Comparison of ENCODE assay signal across 16 cellular contexts in the genomic region with DNA sequence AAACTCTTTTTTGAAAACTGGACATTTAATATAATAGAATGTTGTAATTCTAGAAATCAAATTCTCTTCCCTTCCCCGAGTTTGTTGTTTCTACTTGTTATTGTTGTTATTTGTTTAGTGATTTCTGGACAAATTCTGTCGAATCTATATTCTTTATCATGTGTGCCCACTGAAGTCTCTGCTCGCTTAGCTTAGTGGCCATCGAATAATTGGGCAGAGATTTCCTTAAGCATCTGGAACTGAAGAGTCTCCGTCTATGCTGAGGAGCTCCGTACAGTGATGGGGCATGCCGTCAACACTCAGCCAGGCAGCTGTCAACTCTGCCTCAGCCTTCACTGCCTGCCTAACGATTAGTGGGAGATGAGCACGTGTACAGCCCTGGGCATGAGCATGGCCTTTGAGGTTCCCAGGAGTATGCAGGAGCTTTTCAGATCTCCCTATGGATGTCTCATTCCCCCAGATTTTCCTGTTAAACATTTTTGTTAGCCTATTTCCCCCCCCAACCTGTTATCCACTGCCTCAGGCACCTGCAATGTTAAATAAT.
DNase-seq lines count a peak whose midpoint lies in the region; ATAC-seq and TF ChIP-seq lines count a peak whose summit lies in the region.
"Had no signal": no experiment of that assay in that cellular context is flagged by ENCODE, and none has a peak within 500 bp of the region (broad histone marks: within the 10 kb centered on the region; RNA-seq: fewer than 3 reads in every experiment).

No MANE protein-coding gene starts in this region.

- ATAC-seq in Right ventricle myocardium inferior = no peak
- ATAC-seq in heart right ventricle = no peak
- no peak for ATAC-seq in IMR-90 (ENCODE audit: low read depth)
- no peak for ATAC-seq in lower lobe of right lung
- ATAC-seq in HG02759 (IDR thresholded peaks at IDR 0.05; ENCODE audit: unreplicated experiment) = no peak
- ATAC-seq: CD8-positive, alpha-beta T cell had no signal

- peak overlapping the region; percentile 27; the same call in 1 of the 2 replicates for H2AK5ac ChIP-seq in IMR-90 (ENCODE audit: low read depth, low read length)

- no peaks in the 10 kb centered on the region for H3K9me3 Mint-ChIP-seq in activated CD4-positive, alpha-beta T cell treated with anti-CD3 and anti-CD28 coated beads, Interleukin-2, amount 10 ng/mL, durations not matched to agents 7 days and 5 days

- TF ChIP-seq POLR2A in IMR-90 (IDR thresholded peaks at IDR 0.05; ENCODE audit: low read depth, low read length) = no peak

- H3K27ac ChIP-seq in heart right ventricle (no peak overlapping the region), BLaER1 (no peak overlapping the region), IMR-90 (ENCODE audit: insufficient read depth, low read length) (no peak overlapping the region), lower lobe of right lung (no peak overlapping the region)
- H3K27ac ChIP-seq: C4-2B had no signal

- BruUV-seq in IMR-90 (replicated peaks; lab: Mats Ljungman, UMichigan) = no TSS peak

- H3K9ac ChIP-seq in BLaER1 (no peak overlapping the region), IMR-90 (ENCODE audit: low read depth, low read length) (no peak overlapping the region)

- no peak overlapping the region for H3K4me3 Mint-ChIP-seq in activated CD4-positive, alpha-beta T cell treated with anti-CD3 and anti-CD28 coated beads, Interleukin-2, amount 10 ng/mL, durations not matched to agents 7 days and 5 days
- H3K4me3 Mint-ChIP-seq: B cell; CD8-positive, alpha-beta T cell; H9 had no signal

- in situ Hi-C loops in IMR-90 (cut with MboI; ENCODE audit: low sequenced_read_pairs) = no loop called here

- no peak overlapping the region for H2BK5ac ChIP-seq in IMR-90 (ENCODE audit: low read depth, low read length, poor library complexity, severe bottlenecking)

- no peak overlapping the region for H4K5ac ChIP-seq in IMR-90 (ENCODE audit: low read depth, low read length)

- no peak overlapping the region for H2BK15ac ChIP-seq in IMR-90 (ENCODE audit: low read depth, low read length)

- TF ChIP-seq RAD21 in IMR-90 (IDR thresholded peaks at IDR 0.05; ENCODE audit: low read length) = no peak

- CTCF ChIA-PET in IMR-90 (lab: Yijun Ruan, JAX) = no interaction called here
- CTCF ChIA-PET in activated CD4-positive, alpha-beta T cell treated with anti-CD3 and anti-CD28 coated beads, Interleukin-2, amount 10 ng/mL, durations not matched to agents 7 days and 5 days (lab: Charles Lee) = no interaction called here

- no peak overlapping the region for H3K4ac ChIP-seq in IMR-90 (ENCODE audit: low read depth, low read length)

- H3K4me1 ChIP-seq in heart right ventricle (peaks cover 0 to 8% (median 0%) of the 10 kb centered on the region in 9 donors), BLaER1 (peaks cover 93% of the 10 kb centered on the region), IMR-90 (ENCODE audit: control insufficient read depth, insufficient read depth, low read length) (peaks cover 5% of the 10 kb centered on the region), lower lobe of right lung (no peaks in the 10 kb centered on the region)

- no peak overlapping the region for H3K23ac ChIP-seq in IMR-90 (ENCODE audit: low read depth, low read length)

- peaks cover 1 to 3% of the 10 kb centered on the region in 2 experiments; a peak in 2 of 4 replicates for H3K79me1 ChIP-seq in IMR-90 (ENCODE audit: low read depth in 1 of 2, low read length in 2 of 2)

- no peak overlapping the region for H3K14ac ChIP-seq in IMR-90 (replicated peaks; ENCODE audit: low read depth, low read length)

- H3K18ac ChIP-seq in IMR-90 (ENCODE audit: low read depth, low read length) = no peak overlapping the region

- H2BK20ac ChIP-seq in IMR-90 (ENCODE audit: low read depth, low read length) = no peak overlapping the region

- no peak overlapping the region for H3K27ac Mint-ChIP-seq in activated CD4-positive, alpha-beta T cell treated with anti-CD3 and anti-CD28 coated beads, Interleukin-2, amount 10 ng/mL, durations not matched to agents 7 days and 5 days
- H3K27ac Mint-ChIP-seq: B cell; CD8-positive, alpha-beta T cell; H9 had no signal

- H3K4me2 ChIP-seq in BLaER1 = peak overlapping the region; percentile 39
- no peak overlapping the region for H3K4me2 ChIP-seq in IMR-90 (ENCODE audit: low read depth, low read length)

- H3K27me3 ChIP-seq in heart right ventricle = no peaks in the 10 kb centered on the region
- H3K27me3 ChIP-seq in BLaER1 = no peaks in the 10 kb centered on the region
- H3K27me3 ChIP-seq in IMR-90 (ENCODE audit: control insufficient read depth, insufficient read depth, low read length) = peaks cover 2% of the 10 kb centered on the region; the same call in 1 of the 2 replicates
- H3K27me3 ChIP-seq in lower lobe of right lung (ENCODE audit: low read depth) = no peaks in the 10 kb centered on the region

- H3K4me1 Mint-ChIP-seq in activated CD4-positive, alpha-beta T cell treated with anti-CD3 and anti-CD28 coated beads, Interleukin-2, amount 10 ng/mL, durations not matched to agents 7 days and 5 days = no peaks in the 10 kb centered on the region
- H3K4me1 Mint-ChIP-seq: B cell had no signal

- DNase-seq in Right ventricle myocardium inferior (ENCODE audit: missing footprints) (peak; percentile 8), heart right ventricle (no peak), IMR-90 (no peak), lower lobe of right lung (peak; percentile 21)
- DNase-seq in activated CD4-positive, alpha-beta T cell treated with anti-CD3 and anti-CD28 coated beads, Interleukin-2, amount 10 ng/mL, durations not matched to agents 7 days and 5 days = no peak
- DNase-seq: CD8-positive, alpha-beta T cell; COR-L47; DMS153; DMS79 treated with DMSO at 0.1 percent for 48 hours; EL; GOT3; H9 had no signal

- H3K56ac ChIP-seq in IMR-90 (ENCODE audit: extremely low read depth, insufficient read depth, low read length) = no peak overlapping the region

- dilution Hi-C loops in IMR-90 (cut with HindIII; ENCODE audit: low sequenced_read_pairs, unreplicated experiment) = no loop called here

- 71 to 78% methylated on average over 9 of the region's 9 CpGs for WGBS in heart right ventricle, 2 donors
- 100% methylated on average over 2 of the region's 9 CpGs; no CpG with 5 or more reads in 1 of the 2 experiments for WGBS in IMR-90 (ENCODE audit: extremely low coverage in 2 of 2, insufficient read length in 1 of 2), 2 experiments

- H4K20me1 ChIP-seq in BLaER1 (no peaks in the 10 kb centered on the region), IMR-90 (ENCODE audit: insufficient read depth, low read length) (no peaks in the 10 kb centered on the region)

- TF ChIP-seq CTCF in heart right ventricle (IDR thresholded peaks at IDR 0.05) (no peak), IMR-90 (conservative IDR thresholded peaks at IDR 0.05; ENCODE audit: low read depth, low read length) (no peak), lower lobe of right lung (IDR thresholded peaks at IDR 0.05) (no peak)

- no peak overlapping the region for H2AK9ac ChIP-seq in IMR-90 (replicated peaks; ENCODE audit: low read depth, low read length, poor library complexity)

- POLR2A ChIA-PET in IMR-90 (lab: Charles Lee; ENCODE audit: unreplicated experiment) = no interaction called here
- POLR2A ChIA-PET in activated CD4-positive, alpha-beta T cell treated with anti-CD3 and anti-CD28 coated beads, Interleukin-2, amount 10 ng/mL, durations not matched to agents 7 days and 5 days (lab: Charles Lee) = no interaction called here

- peaks cover 43% of the 10 kb centered on the region for H3K27me3 Mint-ChIP-seq in activated CD4-positive, alpha-beta T cell treated with anti-CD3 and anti-CD28 coated beads, Interleukin-2, amount 10 ng/mL, durations not matched to agents 7 days and 5 days

- intact Hi-C loops in Right ventricle myocardium inferior (cut with DNase I) (no loop called here), heart right ventricle (cut with DNase I) (no loop called here), IMR-90 (cut with micrococcal nuclease) (no loop called here), lower lobe of right lung (cut with DNase I) (no loop called here)

- H4K91ac ChIP-seq in IMR-90 (ENCODE audit: insufficient read depth, low read depth, low read length) = no peak overlapping the region; the same call in 1 of the 2 replicates

- H3K4me3 ChIP-seq in heart right ventricle = no peak overlapping the region
- no peak overlapping the region for H3K4me3 ChIP-seq in BLaER1
- no peak overlapping the region for H3K4me3 ChIP-seq in IMR-90 (ENCODE audit: insufficient read depth, low read depth, low read length)
- H3K4me3 ChIP-seq in lower lobe of right lung = no peak overlapping the region

- peaks cover 0 to 16% (median 0%) of the 10 kb centered on the region in 11 donors for H3K9me3 ChIP-seq in heart right ventricle
- peaks cover 54% of the 10 kb centered on the region for H3K9me3 ChIP-seq in BLaER1
- H3K9me3 ChIP-seq in IMR-90 (ENCODE audit: control insufficient read depth, insufficient read depth, low read length) = peaks cover 14% of the 10 kb centered on the region
- H3K9me3 ChIP-seq in lower lobe of right lung = no peaks in the 10 kb centered on the region

- H2AFZ ChIP-seq in IMR-90 (replicated peaks; ENCODE audit: low read length, poor library complexity) = no peak overlapping the region

- peaks cover 4% of the 10 kb centered on the region; the same call in 1 of the 2 replicates for H3K9me1 ChIP-seq in IMR-90 (ENCODE audit: insufficient read depth, low read length)

- no peaks in the 10 kb centered on the region for H3K36me3 Mint-ChIP-seq in activated CD4-positive, alpha-beta T cell treated with anti-CD3 and anti-CD28 coated beads, Interleukin-2, amount 10 ng/mL, durations not matched to agents 7 days and 5 days (ENCODE audit: low read depth)
- H3K36me3 Mint-ChIP-seq: CD8-positive, alpha-beta T cell had no signal

- H4K8ac ChIP-seq in IMR-90 (ENCODE audit: low read depth in 2 of 2, low read length in 2 of 2) = no peak overlapping the region

- H3K36me3 ChIP-seq in heart right ventricle (no peaks in the 10 kb centered on the region), BLaER1 (peaks cover 39% of the 10 kb centered on the region), IMR-90 (ENCODE audit: control insufficient read depth, insufficient read depth, low read length) (no peaks in the 10 kb centered on the region), lower lobe of right lung (no peaks in the 10 kb centered on the region)

- H2BK120ac ChIP-seq in IMR-90 (ENCODE audit: low read depth, low read length) = no peak overlapping the region

TF ChIP-seq in IMR-90, 13 proteins besides CTCF, POLR2A, EP300 and RAD21:
- no peak for TF ChIP-seq MAZ (IDR thresholded peaks at IDR 0.05; ENCODE audit: borderline replicate concordance, low read depth, low read length)
TF ChIP-seq in IMR-90: peak in this region for 0.

Comparison
In these comparisons a context has a peak if more than half of its experiments do, and no peak if none do; other contexts are left out.
1. DNase-seq: peak in Right ventricle myocardium inferior (single experiment) and lower lobe of right lung (single experiment); none in heart right ventricle (0 of 2), IMR-90 (single experiment) and activated CD4-positive, alpha-beta T cell treated with anti-CD3 and anti-CD28 coated beads, Interleukin-2, amount 10 ng/mL, durations not matched to agents 7 days and 5 days (single experiment).